In genomic region chr3:130915567-130916292, GRCh38 we compare ENCODE assay signal across 21 cellular contexts. TPM values are rescaled to one million over a fixed set of nuclear protein-coding genes. Genes with fewer than 3 reads are reported as not detected.
DNase-seq lines count a peak whose midpoint lies in the region; ATAC-seq and TF ChIP-seq lines count a peak whose summit lies in the region.
"Had no signal": no experiment of that assay in that cellular context is flagged by ENCODE, and none has a peak within 500 bp of the region (broad histone marks: within the 10 kb centered on the region; RNA-seq: fewer than 3 reads in every experiment).

No MANE protein-coding gene starts in this region.

- no peaks in the 10 kb centered on the region for H3K27me3 Mint-ChIP-seq in activated naive CD8-positive, alpha-beta T cell treated with anti-CD3 and anti-CD28 coated beads, Interleukin-2, amount 50 U/mL, for 24 hours
- H3K27me3 Mint-ChIP-seq: brain had no signal

- no peak overlapping the region for H3K4me3 Mint-ChIP-seq in activated naive CD8-positive, alpha-beta T cell treated with anti-CD3 and anti-CD28 coated beads, Interleukin-2, amount 50 U/mL, for 24 hours
- H3K4me3 Mint-ChIP-seq: activated naive CD4-positive, alpha-beta T cell treated with anti-CD3 and anti-CD28 coated beads for 36 hours; brain; CD8-positive, alpha-beta T cell; T-helper 1 cell treated with Interleukin-12 subunit alpha and Interleukin-12 subunit beta and Interleukin-4 antibody, amounts not matched to agents 30 μg/mL and 1 μg/mL, for 36 hours had no signal

- H3K79me2 ChIP-seq in PC-3 (ENCODE audit: low read length), result peaks cover 66% of the 10 kb centered on the region

- peaks cover 4% of the 10 kb centered on the region for H3K9me3 Mint-ChIP-seq in activated naive CD8-positive, alpha-beta T cell treated with anti-CD3 and anti-CD28 coated beads, Interleukin-2, amount 50 U/mL, for 24 hours
- H3K9me3 Mint-ChIP-seq: CD8-positive, alpha-beta T cell had no signal

- H3K4me1 Mint-ChIP-seq in activated naive CD8-positive, alpha-beta T cell treated with anti-CD3 and anti-CD28 coated beads, Interleukin-2, amount 50 U/mL, for 24 hours, result peaks cover 10% of the 10 kb centered on the region

- peaks cover 23% of the 10 kb centered on the region for H3K36me3 Mint-ChIP-seq in activated naive CD8-positive, alpha-beta T cell treated with anti-CD3 and anti-CD28 coated beads, Interleukin-2, amount 50 U/mL, for 24 hours (ENCODE audit: low read depth)

- TF ChIP-seq CTCF in PC-3 (conservative IDR thresholded peaks at IDR 0.05; ENCODE audit: low read depth, low read length), result no peak
- no peak for TF ChIP-seq CTCF in GM20000 (IDR thresholded peaks at IDR 0.05; ENCODE audit: extremely low read depth, missing control alignments)

- H3K9me2 ChIP-seq in PC-3 (replicated peaks; ENCODE audit: low read length), result no peaks in the 10 kb centered on the region

- no peaks in the 10 kb centered on the region for H3K9me3 ChIP-seq in PC-3 (ENCODE audit: low read length)
- H3K9me3 ChIP-seq: pancreas had no signal

- no peak overlapping the region for H3K9ac ChIP-seq in PC-3 (ENCODE audit: low read length)

- peak; percentile 64 for ATAC-seq in Right ventricle myocardium inferior
- ATAC-seq in PC-3, result peak; percentile 87
- no peak for ATAC-seq in activated naive CD8-positive, alpha-beta T cell treated with anti-CD3 and anti-CD28 coated beads, Interleukin-2, amount 50 U/mL, for 24 hours
- no peak for ATAC-seq in HG03521 (IDR thresholded peaks at IDR 0.05; ENCODE audit: unreplicated experiment)
- ATAC-seq: CD8-positive, alpha-beta T cell; left lobe of liver; pancreas had no signal

- peak overlapping the region; percentile 46; the same call in 1 of the 2 replicates for H3K4me2 ChIP-seq in PC-3 (ENCODE audit: low read length)

- H3F3A ChIP-seq in PC-3 (ENCODE audit: low read length, unreplicated experiment), result no peaks in the 10 kb centered on the region

- no peak overlapping the region for H2AFZ ChIP-seq in PC-3 (ENCODE audit: low read length)

- no peaks in the 10 kb centered on the region for H4K20me1 ChIP-seq in PC-3 (ENCODE audit: low read length)

- intact Hi-C loops in Right ventricle myocardium inferior (cut with DNase I) (no loop called here), cardiac septum (cut with DNase I) (no loop called here), PC-3 (cut with micrococcal nuclease) (no loop called here)

- DNase-seq in Right ventricle myocardium inferior (ENCODE audit: missing footprints), result no peak
- no peak for DNase-seq in cardiac septum (ENCODE audit: low spot score)
- DNase-seq in PC-3, result peak; percentile 64
- peak; percentile 85 for DNase-seq in foreskin melanocyte
- DNase-seq in activated naive CD8-positive, alpha-beta T cell treated with anti-CD3 and anti-CD28 coated beads, Interleukin-2, amount 50 U/mL, for 24 hours, result no peak
- no peak for DNase-seq in stimulated activated CD4-positive, alpha-beta T cell treated with anti-CD3 and anti-CD28 coated beads, Interleukin-4, amount 100 ng/mL, for 4 hours
- no peak for DNase-seq in GM20000 (ENCODE audit: low spot score)
- DNase-seq: activated naive CD4-positive, alpha-beta T cell treated with anti-CD3 and anti-CD28 coated beads for 36 hours; CD8-positive, alpha-beta T cell; KG1; NCI-H187; NCI-H526; pancreas; spleen; stimulated activated naive CD4-positive, alpha-beta T cell had no signal

- BruUV-seq in PC-3 (replicated peaks; lab: Mats Ljungman, UMichigan), result no TSS peak

- CTCF ChIA-PET in PC-3 (lab: Charles Lee), result no interaction called here

- peak overlapping the region; percentile 78 for H3K27ac ChIP-seq in PC-3 (ENCODE audit: low read length)
- H3K27ac ChIP-seq: HL-60, pancreas, RWPE1, spleen had no signal

- POLR2A ChIA-PET in PC-3 (lab: Charles Lee; ENCODE audit: unreplicated experiment), result no interaction called here

- H3K27me3 ChIP-seq in PC-3 (ENCODE audit: low read length), result no peaks in the 10 kb centered on the region
- H3K27me3 ChIP-seq: pancreas, spleen had no signal

- H3K4me1 ChIP-seq in PC-3 (ENCODE audit: insufficient read depth, low read length), result peaks cover 14% of the 10 kb centered on the region

- H3K27ac Mint-ChIP-seq in activated naive CD8-positive, alpha-beta T cell treated with anti-CD3 and anti-CD28 coated beads, Interleukin-2, amount 50 U/mL, for 24 hours, result no peak overlapping the region
- H3K27ac Mint-ChIP-seq: activated naive CD4-positive, alpha-beta T cell treated with anti-CD3 and anti-CD28 coated beads for 36 hours; T-helper 1 cell treated with Interleukin-12 subunit alpha and Interleukin-12 subunit beta and Interleukin-4 antibody, amounts not matched to agents 30 μg/mL and 1 μg/mL, for 36 hours had no signal

- no peak overlapping the region for H3K4me3 ChIP-seq in PC-3 (ENCODE audit: low read length)
- H3K4me3 ChIP-seq: pancreas, spleen had no signal

- peaks cover 3% of the 10 kb centered on the region; the same call in 1 of the 2 replicates for H3K36me3 ChIP-seq in PC-3 (ENCODE audit: low read depth, low read length)
- H3K36me3 ChIP-seq: pancreas had no signal

RNA-seq across cellular contexts. Expression of gene ATP2C1, which starts 21.8 kb away (rescaled TPM):
- total RNA-seq in Right ventricle myocardium inferior (57.2 TPM), cardiac septum (60.1 TPM), PC-3 (2014; rRNA removed) (34.0 and 49.1 TPM in 2 replicates)

Comparison
In these comparisons a context has a peak if more than half of its experiments do, and no peak if none do; other contexts are left out.
1. ATAC-seq: peak in Right ventricle myocardium inferior (single experiment) and PC-3 (single experiment); none in activated naive CD8-positive, alpha-beta T cell treated with anti-CD3 and anti-CD28 coated beads, Interleukin-2, amount 50 U/mL, for 24 hours (single experiment) and HG03521 (single experiment).
2. DNase-seq: peak in PC-3 (single experiment) and foreskin melanocyte (single experiment); none in Right ventricle myocardium inferior (single experiment), cardiac septum (single experiment), activated naive CD8-positive, alpha-beta T cell treated with anti-CD3 and anti-CD28 coated beads, Interleukin-2, amount 50 U/mL, for 24 hours (single experiment), stimulated activated CD4-positive, alpha-beta T cell treated with anti-CD3 and anti-CD28 coated beads, Interleukin-4, amount 100 ng/mL, for 4 hours (0 of 2) and GM20000 (single experiment).